26 cellular contexts compared by ENCODE assay signal in genomic region chr2:68849579-68850030, GRCh38. TPM values are rescaled to one million over a fixed set of nuclear protein-coding genes. Genes with fewer than 3 reads are reported as not detected.
DNase-seq lines count a peak whose midpoint lies in the region; TF ChIP-seq lines count a peak whose summit lies in the region.
"Had no signal": no experiment of that assay in that cellular context is flagged by ENCODE, and none has a peak within 500 bp of the region (broad histone marks: within the 10 kb centered on the region; RNA-seq: fewer than 3 reads in every experiment).

No MANE protein-coding gene starts in this region.

- CTCF ChIA-PET in A673 (lab: Charles Lee) = no interaction called here
- CTCF ChIA-PET in CD8-positive, alpha-beta memory T cell (lab: Charles Lee) = interaction anchor here (1.1 to 1.6 kb wide), 2 partner anchors 10 to 76 kb away, joined by 3 to 5 read pairs; no protein-coding TSS in a partner anchor

- peaks cover 0 to 1% (median 0%) of the 10 kb centered on the region in 5 donors for H3K9me3 Mint-ChIP-seq in CD8-positive, alpha-beta memory T cell
- H3K9me3 Mint-ChIP-seq: activated naive CD4-positive, alpha-beta T cell treated with anti-CD3 and anti-CD28 coated beads, Interleukin-2, amount 50 U/mL, for 72 hours; brain had no signal

- no peak overlapping the region for H3K27ac Mint-ChIP-seq in CD8-positive, alpha-beta memory T cell
- H3K27ac Mint-ChIP-seq: activated naive CD4-positive, alpha-beta T cell treated with anti-CD3 and anti-CD28 coated beads, Interleukin-2, amount 50 U/mL, for 72 hours; brain had no signal

- H3K27me3 Mint-ChIP-seq in CD8-positive, alpha-beta memory T cell = peaks cover 1 to 35% of the 10 kb centered on the region in 2 donors

- H3K4me1 ChIP-seq in A673 (ENCODE audit: insufficient read depth, low read length, poor library complexity, severe bottlenecking) = no peaks in the 10 kb centered on the region
- H3K4me1 ChIP-seq in CD8-positive, alpha-beta memory T cell (ENCODE audit: insufficient read depth, low read length) = no peaks in the 10 kb centered on the region
- H3K4me1 ChIP-seq: gastroesophageal sphincter, vagina had no signal

- H3K4me3 Mint-ChIP-seq in CD8-positive, alpha-beta memory T cell = no peak overlapping the region
- H3K4me3 Mint-ChIP-seq: brain had no signal

- TF ChIP-seq CTCF in A673 (conservative IDR thresholded peaks at IDR 0.05; ENCODE audit: low read depth, low read length) (no peak), brain microvascular endothelial cell (IDR thresholded peaks at IDR 0.05; ENCODE audit: low read depth, low read length, missing control alignments) (no peak), GM20000 (IDR thresholded peaks at IDR 0.05; ENCODE audit: extremely low read depth, missing control alignments) (no peak)

- H3K36me3 Mint-ChIP-seq in CD8-positive, alpha-beta memory T cell = peaks cover 0 to 11% (median 0%) of the 10 kb centered on the region in 3 donors
- H3K36me3 Mint-ChIP-seq: activated naive CD4-positive, alpha-beta T cell treated with anti-CD3 and anti-CD28 coated beads, Interleukin-2, amount 50 U/mL, for 72 hours; brain had no signal

- POLR2A ChIA-PET in A673 (lab: Charles Lee; ENCODE audit: low non-redundant PET) = no interaction called here
- POLR2A ChIA-PET in CD8-positive, alpha-beta memory T cell (lab: Charles Lee) = no interaction called here

- H3K9me3 ChIP-seq in A673 (ENCODE audit: low read depth, low read length, poor library complexity, severe bottlenecking) (no peaks in the 10 kb centered on the region), MG63 (no peaks in the 10 kb centered on the region)
- H3K9me3 ChIP-seq in CD8-positive, alpha-beta memory T cell (ENCODE audit: low read length) = no peaks in the 10 kb centered on the region
- H3K9me3 ChIP-seq: gastroesophageal sphincter, SK-N-SH, vagina had no signal

- in situ Hi-C loops in brain microvascular endothelial cell (cut with HindIII; ENCODE audit: low pct_ligation_motif_present, low sequenced_read_pairs) = no loop called here

- H3K4me3 ChIP-seq in A673 (ENCODE audit: low read depth, low read length, poor library complexity, severe bottlenecking) (no peak overlapping the region), MG63 (no peak overlapping the region), brain microvascular endothelial cell (ENCODE audit: low read depth, low read length) (no peak overlapping the region)
- no peak overlapping the region for H3K4me3 ChIP-seq in CD8-positive, alpha-beta memory T cell (ENCODE audit: low read length)
- H3K4me3 ChIP-seq: gastroesophageal sphincter, vagina had no signal

- BruUV-seq in A673 (replicated peaks; lab: Mats Ljungman, UMichigan) = no TSS peak

- H3K27me3 ChIP-seq in A673 (replicated peaks; ENCODE audit: insufficient read depth, low read depth, low read length, poor library complexity) (no peaks in the 10 kb centered on the region), MG63 (no peaks in the 10 kb centered on the region), brain microvascular endothelial cell (replicated peaks) (no peaks in the 10 kb centered on the region)
- peaks cover 2% of the 10 kb centered on the region for H3K27me3 ChIP-seq in CD8-positive, alpha-beta memory T cell (ENCODE audit: insufficient read depth, low read length, poor library complexity, severe bottlenecking)
- H3K27me3 ChIP-seq: gastroesophageal sphincter, vagina had no signal

- intact Hi-C loops in A673 (cut with micrococcal nuclease; ENCODE audit: unreplicated experiment) = no loop called here

- no peaks in the 10 kb centered on the region for H3K4me1 Mint-ChIP-seq in CD8-positive, alpha-beta memory T cell
- H3K4me1 Mint-ChIP-seq: brain had no signal

- peak; percentile 22 for DNase-seq in A673 (ENCODE audit: low spot score)
- DNase-seq in MG63 = peak; percentile 60
- DNase-seq in brain microvascular endothelial cell = peak; percentile 86
- DNase-seq in iris pigment epithelial cell (ENCODE audit: low read depth) = peak; percentile 79
- no peak for DNase-seq in GM20000 (ENCODE audit: low spot score)
- DNase-seq in GDM1 (lab: John Stamatoyannopoulos, UW) = no peak
- no peak for DNase-seq in NCI-H510A (lab: John Stamatoyannopoulos, UW)
- DNase-seq in CD8-positive, alpha-beta memory T cell = no peak
- DNase-seq: ACHN; cortex of kidney; KG1; NCI-H1105; NCI-H2107; NCI-H69; SK-N-SH; stimulated activated CD4-positive, alpha-beta T cell treated with anti-CD3 and anti-CD28 coated beads, Interleukin-12 subunit alpha, Interleukin-12 subunit beta, amount 100 ng/mL, for 4 hours; substantia nigra; T1000 had no signal

- H3K36me3 ChIP-seq in A673 (ENCODE audit: insufficient read depth, low read length, poor library complexity, severe bottlenecking) (no peaks in the 10 kb centered on the region), MG63 (no peaks in the 10 kb centered on the region), brain microvascular endothelial cell (replicated peaks) (no peaks in the 10 kb centered on the region)
- no peaks in the 10 kb centered on the region for H3K36me3 ChIP-seq in CD8-positive, alpha-beta memory T cell (ENCODE audit: insufficient read depth, low read length)
- H3K36me3 ChIP-seq: gastroesophageal sphincter, vagina had no signal

- H3K27ac ChIP-seq in A673 (ENCODE audit: low read depth, low read length, poor library complexity, severe bottlenecking) = no peak overlapping the region
- no peak overlapping the region for H3K27ac ChIP-seq in brain microvascular endothelial cell
- H3K27ac ChIP-seq in CD8-positive, alpha-beta memory T cell (ENCODE audit: low read depth, low read length) = no peak overlapping the region
- H3K27ac ChIP-seq: C4-2B, epithelial cell of prostate, gastroesophageal sphincter, vagina had no signal

RNA-seq across cellular contexts. Expression of gene BMP10, which starts 21.6 kb away (rescaled TPM):
- not detected in 2 replicates for total RNA-seq in A673 (2021)
- not detected in 2 replicates for total RNA-seq in MG63 (2014; rRNA removed; shearing (Covaris generic); ENCODE audit: low replicate concordance)
- total RNA-seq in CD8-positive, alpha-beta memory T cell = not detected
- polyA plus RNA-seq in CD8-positive, alpha-beta memory T cell = not detected
- total RNA-seq: activated CD8-positive, alpha-beta memory T cell treated with anti-CD3 and anti-CD28 coated beads for 36 hours; activated naive CD4-positive, alpha-beta T cell treated with anti-CD3 and anti-CD28 coated beads, Interleukin-2, amount 50 U/mL, for 72 hours; renal cortical epithelial cell; vagina had no signal
- polyA plus RNA-seq: SK-N-SH had no signal

Comparison
In these comparisons a context has a peak if more than half of its experiments do, and no peak if none do; other contexts are left out.
1. DNase-seq: peak in A673 (single experiment), MG63 (single experiment), brain microvascular endothelial cell (single experiment) and iris pigment epithelial cell (single experiment); none in GM20000 (single experiment), GDM1 (single experiment), NCI-H510A (single experiment) and CD8-positive, alpha-beta memory T cell (0 of 5).